ENCODE assay signal across 1 cellular context in genomic region chr19:49646586-49646985, GRCh38.
TF ChIP-seq lines count a peak whose summit lies in the region.

No MANE protein-coding gene starts in this region.

TF ChIP-seq in GM23338, 12 proteins besides CTCF, POLR2A, EP300 and RAD21 (continued from another document):
- no peak for TF ChIP-seq NANOG (IDR thresholded peaks at IDR 0.05; ENCODE audit: borderline replicate concordance)
- TF ChIP-seq EZH2phosphoT487 (IDR thresholded peaks at IDR 0.05; ENCODE audit: unreplicated experiment): no peak
- TF ChIP-seq ZNF114 (CRISPR knock-in tag; IDR thresholded peaks at IDR 0.05): no peak
- TF ChIP-seq STAT1 (IDR thresholded peaks at IDR 0.05; ENCODE audit: unreplicated experiment): no peak
